In genomic region chr22:29838599-29838956, GRCh38 we compare ENCODE assay signal across 8 cellular contexts. TPM values are rescaled to one million over a fixed set of nuclear protein-coding genes. Genes with fewer than 3 reads are reported as not detected.
A peak's percentile ranks its signal among the peaks of the same experiment; 100 is the strongest.
DNase-seq lines count a peak whose midpoint lies in the region; ATAC-seq and TF ChIP-seq lines count a peak whose summit lies in the region.

No MANE protein-coding gene starts in this region.

- H3K27ac Mint-ChIP-seq in Caco-2 (ENCODE audit: unreplicated experiment) (peak overlapping the region; percentile 69), nephron (peak overlapping the region; percentile 80 to 98 (median 93))

- H3K4me1 Mint-ChIP-seq in Caco-2 (ENCODE audit: low read depth, unreplicated experiment), result peaks cover 10% of the 10 kb centered on the region
- peaks cover 24% of the 10 kb centered on the region for H3K4me1 Mint-ChIP-seq in nephron

- DNase-seq in Caco-2 (no peak), coronary artery (ENCODE audit: low spot score) (no peak), NCI-H748 (lab: John Stamatoyannopoulos, UW; ENCODE audit: unreplicated experiment) (no peak), NCI-H446 treated with DMSO at 0.1 percent for 48 hours (lab: John Stamatoyannopoulos, UW) (no peak), NCI-H2107 treated with DMSO at 0.1 percent for 48 hours (lab: John Stamatoyannopoulos, UW; ENCODE audit: unreplicated experiment) (no peak)

- intact Hi-C loops in Caco-2 (cut with micrococcal nuclease; ENCODE audit: unreplicated experiment), result loop anchor here (1.0 kb wide), 1 partner anchor 167 kb away; no protein-coding TSS in a partner anchor

- no TSS peak for BruUV-seq in Caco-2 (replicated peaks; lab: Mats Ljungman, UMichigan)

- H3K4me3 ChIP-seq in Caco-2 (ENCODE audit: low read depth, low read length), result peak overlapping the region; percentile 36
- peak overlapping the region; percentile 56 for H3K4me3 ChIP-seq in HUES48 (ENCODE audit: low read depth, low read length)
- H3K4me3 ChIP-seq in coronary artery, result peak overlapping the region; percentile 87

- H3K9me3 Mint-ChIP-seq in Caco-2 (ENCODE audit: unreplicated experiment) (no peaks in the 10 kb centered on the region), nephron (no peaks in the 10 kb centered on the region)

- CTCF ChIA-PET in Caco-2 (lab: Charles Lee), result interaction anchor here (1.4 to 1.7 kb wide), 2 partner anchors 167 to 203 kb away, joined by 3 read pairs; no protein-coding TSS in a partner anchor

- no peak for TF ChIP-seq CTCF in Caco-2 (IDR thresholded peaks at IDR 0.05; ENCODE audit: insufficient read depth in 1 of 2, low read depth in 1 of 2, low read length in 1 of 2, severe bottlenecking in 1 of 2, unreplicated experiment in 1 of 2)
- TF ChIP-seq CTCF in coronary artery (IDR thresholded peaks at IDR 0.05), result no peak
- TF ChIP-seq CTCF in nephron (IDR thresholded peaks at IDR 0.05; ENCODE audit: unreplicated experiment in 3 of 3), result no peak

- H3K27me3 ChIP-seq in Caco-2 (replicated peaks; ENCODE audit: control insufficient read depth, insufficient read depth, low read length) (no peaks in the 10 kb centered on the region), HUES48 (ENCODE audit: control insufficient read depth, insufficient read depth, low read length) (no peaks in the 10 kb centered on the region)

- POLR2A ChIA-PET in Caco-2 (lab: Charles Lee), result interaction anchor here (1.5 kb wide), 1 partner anchor 45 kb away, joined by 5 read pairs; no protein-coding TSS in a partner anchor

- H3K27ac ChIP-seq in HUES48 (ENCODE audit: low read depth, low read length), result peak overlapping the region; percentile 25
- peak overlapping the region; percentile 38 to 81 for H3K27ac ChIP-seq in coronary artery

- peak overlapping the region; percentile 83 for H3K4me3 Mint-ChIP-seq in Caco-2 (ENCODE audit: unreplicated experiment)
- peak overlapping the region; percentile 88 to 97 (median 89) for H3K4me3 Mint-ChIP-seq in nephron

- H3K4me1 ChIP-seq in Caco-2 (peaks cover 5% of the 10 kb centered on the region; the same call in 1 of the 2 replicates), HUES48 (ENCODE audit: control insufficient read depth, insufficient read depth, low read length) (peaks cover 14% of the 10 kb centered on the region)

- no peaks in the 10 kb centered on the region for H3K27me3 Mint-ChIP-seq in Caco-2 (ENCODE audit: insufficient read depth, unreplicated experiment)
- H3K27me3 Mint-ChIP-seq in nephron (ENCODE audit: low read depth), result peaks cover 3% of the 10 kb centered on the region

- H3K9ac ChIP-seq in HUES48 (ENCODE audit: low read depth, low read length), result peak overlapping the region; percentile 3; the same call in 1 of the 2 replicates

- H3K36me3 ChIP-seq in Caco-2 (ENCODE audit: control insufficient read depth, insufficient read depth, low read length), result peaks cover 1% of the 10 kb centered on the region
- peaks cover 5% of the 10 kb centered on the region; the same call in 1 of the 2 replicates for H3K36me3 ChIP-seq in HUES48 (ENCODE audit: control insufficient read depth, insufficient read depth, low read length)

- no peak for ATAC-seq in HG03095 (IDR thresholded peaks at IDR 0.05; ENCODE audit: unreplicated experiment)

- peaks cover 7% of the 10 kb centered on the region for H3K36me3 Mint-ChIP-seq in Caco-2 (ENCODE audit: insufficient read depth, unreplicated experiment)
- peaks cover 5% of the 10 kb centered on the region for H3K36me3 Mint-ChIP-seq in nephron (ENCODE audit: low read depth)

- no peaks in the 10 kb centered on the region for H3K9me3 ChIP-seq in Caco-2
- H3K9me3 ChIP-seq in HUES48 (ENCODE audit: control insufficient read depth, insufficient read depth, low read length), result no peaks in the 10 kb centered on the region

RNA-seq across cellular contexts. Expression of gene ASCC2, which starts 0.5 kb away (rescaled TPM):
- total RNA-seq in Caco-2 (2022), result 61.4 and 68.8 TPM in 2 replicates

RNA-seq across cellular contexts. Expression of gene MTMR3, which starts 44.4 kb away (rescaled TPM):
- 27.3 and 30.2 TPM in 2 replicates for total RNA-seq in Caco-2 (2022)

Comparison
In these comparisons a context has a peak if more than half of its experiments do, and no peak if none do; other contexts are left out.
1. H3K4me3 ChIP-seq: peak in every context shown above with its lines; median percentile 87 in coronary artery; 56 in HUES48; 36 in Caco-2.